Comparison of ENCODE assay signal across 9 cellular contexts in genomic region chr10:114519756-114520288, GRCh38.
DNase-seq lines count a peak whose midpoint lies in the region; ATAC-seq, FAIRE-seq and TF ChIP-seq lines count a peak whose summit lies in the region.
"Had no signal": no experiment of that assay in that cellular context is flagged by ENCODE, and none has a peak within 500 bp of the region (broad histone marks: within the 10 kb centered on the region; RNA-seq: fewer than 3 reads in every experiment).

No MANE protein-coding gene starts in this region.

- H3K36me3 Mint-ChIP-seq in activated CD4-positive, alpha-beta T cell treated with anti-CD3 and anti-CD28 coated beads, Interleukin-2, amount 10 ng/mL, durations not matched to agents 7 days and 5 days (ENCODE audit: low read depth) = peaks cover 61% of the 10 kb centered on the region

- H3K4me3 Mint-ChIP-seq in activated CD4-positive, alpha-beta T cell treated with anti-CD3 and anti-CD28 coated beads, Interleukin-2, amount 10 ng/mL, durations not matched to agents 7 days and 5 days = peak overlapping the region; percentile 37

- no TSS peak for BruUV-seq in GM12878 (replicated peaks; lab: Mats Ljungman, UMichigan)

- no peak overlapping the region for H3K27ac ChIP-seq in GM12878 (ENCODE audit: control insufficient read depth, insufficient read depth)
- peak overlapping the region; percentile 50 to 84 for H3K27ac ChIP-seq in lung (ENCODE audit: low read depth in 1 of 2, low read length in 1 of 2)
- peak overlapping the region; percentile 81 to 92 (median 84) for H3K27ac ChIP-seq in transverse colon
- H3K27ac ChIP-seq in spleen = no peak overlapping the region

- H3K79me2 ChIP-seq in GM12878 (ENCODE audit: control insufficient read depth, insufficient read depth, low read length) = peaks cover 1% of the 10 kb centered on the region; the same call in 1 of the 2 replicates

- 86% methylated on average over 2 of the region's 2 CpGs for WGBS in GM12878 (ENCODE audit: insufficient coverage, insufficient replicate concordance, low lambda C conversion rate, missing lambda C conversion rate)
- WGBS in lung, 2 donors = 82 to 87% methylated on average over 2 of the region's 2 CpGs
- 60 to 70% methylated on average over 1 to 2 of the region's 2 CpGs for WGBS in transverse colon (ENCODE audit: low coverage in 1 of 2), 2 donors
- WGBS in spleen, 5 donors = 83 to 100% (median 90%) methylated on average over 2 of the region's 2 CpGs

- peaks cover 97% of the 10 kb centered on the region for H3K4me1 Mint-ChIP-seq in activated CD4-positive, alpha-beta T cell treated with anti-CD3 and anti-CD28 coated beads, Interleukin-2, amount 10 ng/mL, durations not matched to agents 7 days and 5 days

- no peak overlapping the region for H3K4me3 ChIP-seq in GM12878
- no peak overlapping the region for H3K4me3 ChIP-seq in lung
- H3K4me3 ChIP-seq in transverse colon = no peak overlapping the region
- no peak overlapping the region for H3K4me3 ChIP-seq in spleen

- ATAC-seq in GM12878 (peak; percentile 21), lung (ENCODE audit: insufficient read depth, low FRiP score) (no peak)

- TF ChIP-seq POLR2A in GM12878 (IDR thresholded peaks at IDR 0.05; ENCODE audit: low read depth, low read length) (no peak), transverse colon (IDR thresholded peaks at IDR 0.05) (peak; percentile 26), spleen (IDR thresholded peaks at IDR 0.05) (no peak)

- H3K27me3 Mint-ChIP-seq in activated CD4-positive, alpha-beta T cell treated with anti-CD3 and anti-CD28 coated beads, Interleukin-2, amount 10 ng/mL, durations not matched to agents 7 days and 5 days = no peaks in the 10 kb centered on the region

- H3K27ac Mint-ChIP-seq in activated CD4-positive, alpha-beta T cell treated with anti-CD3 and anti-CD28 coated beads, Interleukin-2, amount 10 ng/mL, durations not matched to agents 7 days and 5 days = peak overlapping the region; percentile 83

- no peak for FAIRE-seq in GM12878 (lab: Jason Lieb, UNC)

- H3K4me1 ChIP-seq in GM12878 (ENCODE audit: control insufficient read depth, insufficient read depth, low read length) = no peaks in the 10 kb centered on the region
- H3K4me1 ChIP-seq in lung (ENCODE audit: control insufficient read depth in 2 of 2, insufficient read depth in 2 of 2, low read length in 2 of 2) = peaks cover 5 to 43% of the 10 kb centered on the region in 2 donors
- H3K4me1 ChIP-seq in transverse colon = peaks cover 31 to 88% (median 52%) of the 10 kb centered on the region in 4 donors
- H3K4me1 ChIP-seq in spleen = peaks cover 2 to 99% (median 37%) of the 10 kb centered on the region in 6 donors

- H3K9ac ChIP-seq in GM12878 (ENCODE audit: control insufficient read depth, insufficient read depth, low read length) = no peak overlapping the region

- TF ChIP-seq EP300 in GM12878 (IDR thresholded peaks at IDR 0.05; ENCODE audit: borderline replicate concordance in 1 of 2, control insufficient read depth in 1 of 2, low read depth in 2 of 2, low read length in 2 of 2) (no peak), transverse colon (IDR thresholded peaks at IDR 0.05; ENCODE audit: low read depth) (no peak)

- H3K9me3 ChIP-seq in GM12878 (replicated peaks; ENCODE audit: control insufficient read depth, insufficient read depth, low read length) = no peaks in the 10 kb centered on the region
- no peaks in the 10 kb centered on the region for H3K9me3 ChIP-seq in lung (ENCODE audit: control insufficient read depth in 2 of 2, insufficient read depth in 1 of 2, low read length in 1 of 2)
- no peaks in the 10 kb centered on the region for H3K9me3 ChIP-seq in transverse colon
- H3K9me3 ChIP-seq in spleen = no peaks in the 10 kb centered on the region

- no peaks in the 10 kb centered on the region; a peak in 1 of 4 replicates for H3K27me3 ChIP-seq in GM12878 (replicated peaks in 1 of 2; ENCODE audit: control insufficient read depth in 2 of 2, insufficient read depth in 2 of 2, low read length in 1 of 2)
- H3K27me3 ChIP-seq in lung (ENCODE audit: control insufficient read depth, insufficient read depth) = no peaks in the 10 kb centered on the region
- no peaks in the 10 kb centered on the region for H3K27me3 ChIP-seq in transverse colon
- H3K27me3 ChIP-seq in spleen (replicated peaks in 1 of 7) = no peaks in the 10 kb centered on the region

- no peaks in the 10 kb centered on the region for H3K9me3 Mint-ChIP-seq in activated CD4-positive, alpha-beta T cell treated with anti-CD3 and anti-CD28 coated beads, Interleukin-2, amount 10 ng/mL, durations not matched to agents 7 days and 5 days

- intact Hi-C loops in GM12878 (cut with micrococcal nuclease; ENCODE audit: unreplicated experiment) = no loop called here
- intact Hi-C loops in transverse colon (cut with DNase I; ENCODE audit: low total_unique reads) = no loop called here
- intact Hi-C loops in spleen (cut with DNase I; ENCODE audit: low total_unique reads) = no loop called here

- no peak for TF ChIP-seq CTCF in GM12878 (IDR thresholded peaks at IDR 0.05 in 2 of 3, conservative IDR thresholded peaks at IDR 0.05 in 1 of 3; ENCODE audit: control insufficient read depth in 2 of 3, extremely low read depth in 1 of 3, insufficient read depth in 1 of 3, low read depth in 3 of 3, low read length in 3 of 3)
- TF ChIP-seq CTCF in lung (IDR thresholded peaks at IDR 0.05; ENCODE audit: control extremely low read depth, extremely low read depth) = no peak
- TF ChIP-seq CTCF in transverse colon (IDR thresholded peaks at IDR 0.05) = no peak
- TF ChIP-seq CTCF in spleen (IDR thresholded peaks at IDR 0.05 in 8 of 11, conservative IDR thresholded peaks at IDR 0.05 in 3 of 11) = no peak

- no peak for DNase-seq in activated CD4-positive, alpha-beta T cell treated with anti-CD3 and anti-CD28 coated beads, Interleukin-2, amount 10 ng/mL, durations not matched to agents 7 days and 5 days
- no peak for DNase-seq in activated CD4-positive, alpha-beta T cell treated with anti-CD3 and anti-CD28 coated beads for 48 hours
- DNase-seq in GM12878 (ENCODE audit: low read depth, low spot score) (no peak), lung (ENCODE audit: low spot score) (no peak), transverse colon (peak; percentile 37), spleen (no peak), COLO829 (ENCODE audit: low spot score) (no peak), NCI-H1417 treated with DMSO at 0.1 percent for 48 hours (lab: John Stamatoyannopoulos, UW) (no peak)
- DNase-seq: NCI-H2081 had no signal

- SMC1A ChIA-PET in GM12878 (lab: Charles Lee; ENCODE audit: uncharacterized antibody, unreplicated experiment) = interaction anchor here (1.2 to 3.0 kb wide), 2 partner anchors 11 to 49 kb away, joined by 3 to 11 read pairs; no protein-coding TSS in a partner anchor

- RAD21 ChIA-PET in GM12878 (lab: Charles Lee; ENCODE audit: unreplicated experiment) = interaction anchor here (1.0 kb wide), 1 partner anchor 23 kb away, joined by 3 read pairs; no protein-coding TSS in a partner anchor

- in situ Hi-C loops in GM12878 (cut with MboI) (no loop called here), transverse colon (cut with MboI; ENCODE audit: low pct_ligation_motif_present in 1 of 4, low pct_unique_long_range_greater_than_20kb in 1 of 4, low sequenced_read_pairs in 3 of 4) (no loop called here)

- no peak for TF ChIP-seq RAD21 in GM12878 (IDR thresholded peaks at IDR 0.05; ENCODE audit: insufficient read depth, low read depth, low read length)

- POLR2A ChIA-PET in activated CD4-positive, alpha-beta T cell treated with anti-CD3 and anti-CD28 coated beads, Interleukin-2, amount 10 ng/mL, durations not matched to agents 7 days and 5 days (lab: Charles Lee) = no interaction called here
- POLR2A ChIA-PET in GM12878 (lab: Charles Lee) = no interaction called here

- H3K36me3 ChIP-seq in GM12878 (ENCODE audit: control insufficient read depth in 2 of 2, insufficient read depth in 2 of 2, low read length in 1 of 2) = no peaks in the 10 kb centered on the region
- no peaks in the 10 kb centered on the region for H3K36me3 ChIP-seq in lung (ENCODE audit: control insufficient read depth in 2 of 2, insufficient read depth in 2 of 2, low read length in 2 of 2)
- H3K36me3 ChIP-seq in transverse colon = no peaks in the 10 kb centered on the region
- H3K36me3 ChIP-seq in spleen = peaks cover 0 to 4% (median 0%) of the 10 kb centered on the region in 6 donors

- H3K4me2 ChIP-seq in GM12878 (ENCODE audit: control insufficient read depth, insufficient read depth) = no peak overlapping the region

- H4K20me1 ChIP-seq in GM12878 (ENCODE audit: control insufficient read depth, insufficient read depth) = no peaks in the 10 kb centered on the region

- CTCF ChIA-PET in activated CD4-positive, alpha-beta T cell treated with anti-CD3 and anti-CD28 coated beads, Interleukin-2, amount 10 ng/mL, durations not matched to agents 7 days and 5 days (lab: Charles Lee) = interaction anchor here (1.4 to 2.3 kb wide), 3 partner anchors 8 to 25 kb away, joined by 3 to 6 read pairs (median 5); no protein-coding TSS in a partner anchor
- CTCF ChIA-PET in GM12878 (lab: Yijun Ruan, JAX) = interaction anchor here (0.9 to 1.3 kb wide), 2 partner anchors 29 to 62 kb away, joined by 4 read pairs; no protein-coding TSS in a partner anchor

- no peak overlapping the region for H2AFZ ChIP-seq in GM12878 (ENCODE audit: control insufficient read depth, low read depth, low read length)

TF ChIP-seq in GM12878, 131 proteins besides CTCF, POLR2A, EP300 and RAD21 (continues in another document):
- TF ChIP-seq ZBTB4 (CRISPR knock-in tag; IDR thresholded peaks at IDR 0.05) (no peak), CREM (IDR thresholded peaks at IDR 0.05; ENCODE audit: low read depth) (no peak), RBBP5 (conservative IDR thresholded peaks at IDR 0.05) (no peak)

Comparison
In these comparisons a context has a peak if more than half of its experiments do, and no peak if none do; other contexts are left out.
1. H3K27ac ChIP-seq: peak in lung (2 of 2) and transverse colon (4 of 4); none in GM12878 (single experiment) and spleen (0 of 8).